Comparison of ENCODE assay signal across 18 cellular contexts in the genomic region with DNA sequence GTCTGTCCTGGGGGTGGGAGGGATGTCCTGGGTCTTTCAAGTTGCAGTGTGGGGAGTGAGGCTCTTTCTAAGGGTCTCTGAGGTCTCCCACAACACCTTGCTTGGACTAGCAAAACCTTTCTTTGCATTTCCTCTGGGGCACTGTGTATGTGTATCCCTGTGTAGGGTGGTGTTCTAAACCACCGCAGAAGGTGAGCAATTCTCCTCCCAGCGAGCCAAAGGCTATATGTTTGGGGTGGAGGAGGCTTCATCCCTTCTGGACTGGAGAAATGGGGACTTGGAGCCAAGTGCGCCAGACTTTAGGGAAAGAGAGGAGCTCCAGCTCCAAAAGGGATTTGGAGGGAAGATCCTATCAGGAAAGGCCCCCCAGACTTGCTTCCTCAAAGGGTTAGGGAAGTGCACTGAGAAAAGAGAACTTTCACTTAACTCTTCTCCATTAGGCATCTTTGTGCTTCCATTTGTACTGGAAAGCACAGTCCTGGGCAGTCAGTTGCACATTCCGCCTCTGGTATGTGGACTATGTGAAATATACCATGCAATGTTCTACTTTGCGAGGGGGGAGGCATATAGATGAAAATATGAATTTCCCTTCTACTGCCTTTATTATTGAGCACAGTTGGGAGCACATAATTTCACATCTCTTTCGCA.
A peak's percentile ranks its signal among the peaks of the same experiment; 100 is the strongest.
DNase-seq lines count a peak whose midpoint lies in the region; ATAC-seq and TF ChIP-seq lines count a peak whose summit lies in the region.
"Had no signal": no experiment of that assay in that cellular context is flagged by ENCODE, and none has a peak within 500 bp of the region (broad histone marks: within the 10 kb centered on the region; RNA-seq: fewer than 3 reads in every experiment).

No MANE protein-coding gene starts in this region.

- H3K27ac ChIP-seq in mucosa of rectum (ENCODE audit: low read depth in 2 of 2, low read length in 2 of 2), result peak overlapping the region; percentile 94
- H3K27ac ChIP-seq: PC-9, uterus had no signal

- H3K9ac ChIP-seq in mucosa of rectum (ENCODE audit: low read depth in 1 of 2, low read length in 2 of 2), result peak overlapping the region; percentile 92 to 98

- in situ Hi-C loops in astrocyte of the spinal cord (cut with HindIII; ENCODE audit: low sequenced_read_pairs), result no loop called here

- no peaks in the 10 kb centered on the region for H3K36me3 ChIP-seq in mucosa of rectum (ENCODE audit: control insufficient read depth in 2 of 2, insufficient read depth in 2 of 2, low read length in 2 of 2)
- H3K36me3 ChIP-seq: uterus had no signal

- H3K27me3 ChIP-seq in mucosa of rectum (ENCODE audit: control insufficient read depth in 2 of 2, insufficient read depth in 2 of 2, low read length in 2 of 2), result peaks cover 4 to 8% of the 10 kb centered on the region in 2 donors

- H3K9me3 ChIP-seq in mucosa of rectum (ENCODE audit: control insufficient read depth in 2 of 2, low read length in 2 of 2), result no peaks in the 10 kb centered on the region
- H3K9me3 ChIP-seq: uterus had no signal

- ATAC-seq in GM18519 (IDR thresholded peaks at IDR 0.05; ENCODE audit: low FRiP score, unreplicated experiment), result no peak
- ATAC-seq: left lobe of liver; stimulated activated naive CD8-positive, alpha-beta T cell treated with anti-CD3 and anti-CD28 coated beads, Interleukin-15, amount 100 ng/mL, for 72 hours had no signal

- H3K4me3 ChIP-seq in astrocyte of the spinal cord (ENCODE audit: low read depth, low read length) (peak overlapping the region; percentile 48), mucosa of rectum (ENCODE audit: low read length in 2 of 2) (peak overlapping the region; percentile 74 to 83)
- H3K4me3 ChIP-seq: PC-9, uterus had no signal

- peak; percentile 10 for DNase-seq in 8988T
- DNase-seq in GM10266 (ENCODE audit: extremely low spot score), result peak; percentile 13
- DNase-seq in astrocyte of the spinal cord (ENCODE audit: low read depth, low spot score), result no peak
- DNase-seq in DMS114 treated with DMSO at 0.1 percent for 48 hours (lab: John Stamatoyannopoulos, UW; ENCODE audit: unreplicated experiment), result no peak
- DNase-seq in NOMO-1 treated with DMSO at 0.1 percent for 48 hours (lab: John Stamatoyannopoulos, UW; ENCODE audit: unreplicated experiment), result no peak
- no peak for DNase-seq in GOT3 (lab: John Stamatoyannopoulos, UW)
- DNase-seq: activated CD4-positive, alpha-beta T cell treated with anti-CD3 and anti-CD28 coated beads, Interleukin-2, amount 50 U/mL, for 4 hours; amygdala; NCI-H1048; NCI-H2081 treated with DMSO at 0.1 percent for 48 hours; NCI-H69; PC-9; stimulated activated CD4-positive, alpha-beta T cell treated with anti-CD3 and anti-CD28 coated beads, Interleukin-15, amount 100 ng/mL, for 24 hours; stimulated activated naive CD8-positive, alpha-beta T cell treated with anti-CD3 and anti-CD28 coated beads, Interleukin-15, amount 100 ng/mL, for 72 hours; uterus had no signal

- TF ChIP-seq CTCF in GM10266 (IDR thresholded peaks at IDR 0.05; ENCODE audit: control insufficient read depth, insufficient read depth, low read depth, missing control alignments), result no peak
- TF ChIP-seq CTCF in astrocyte of the spinal cord (IDR thresholded peaks at IDR 0.05; ENCODE audit: low read depth, low read length), result no peak

- peaks cover 19 to 38% of the 10 kb centered on the region in 2 donors for H3K4me1 ChIP-seq in mucosa of rectum (ENCODE audit: control insufficient read depth in 2 of 2, insufficient read depth in 2 of 2, low read length in 2 of 2)
- H3K4me1 ChIP-seq: uterus had no signal

Comparison
In these comparisons a context has a peak if more than half of its experiments do, and no peak if none do; other contexts are left out.
1. DNase-seq: peak in 8988T (single experiment) and GM10266 (single experiment); none in astrocyte of the spinal cord (single experiment), DMS114 treated with DMSO at 0.1 percent for 48 hours (single experiment), NOMO-1 treated with DMSO at 0.1 percent for 48 hours (single experiment) and GOT3 (single experiment).